In the genomic region with DNA sequence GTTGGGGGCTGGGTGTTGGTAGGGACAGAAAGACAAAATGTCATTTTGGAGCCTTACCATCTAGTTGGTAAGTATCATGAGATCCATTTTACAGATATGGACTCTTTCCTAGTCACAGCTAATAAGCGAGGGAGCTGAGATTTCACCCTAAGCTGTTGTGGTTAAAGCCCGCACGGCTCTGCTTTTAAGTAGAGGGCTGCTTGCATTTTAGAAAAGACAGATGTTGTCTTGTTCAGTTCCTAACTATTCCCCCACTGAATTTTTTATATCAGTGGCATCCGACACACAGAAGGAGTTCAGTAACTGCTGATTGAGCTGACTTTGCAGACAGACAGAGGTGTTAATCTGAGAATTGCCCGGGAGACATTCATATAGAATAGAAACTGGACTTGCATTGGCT, we compare ENCODE assay signal across 23 cellular contexts. TPM values are rescaled to one million over a fixed set of nuclear protein-coding genes. Genes with fewer than 3 reads are reported as not detected.
"Had no signal": no experiment of that assay in that cellular context is flagged by ENCODE, and none has a peak within 500 bp of the region (broad histone marks: within the 10 kb centered on the region; RNA-seq: fewer than 3 reads in every experiment).

No MANE protein-coding gene starts in this region.

- H3K27me3 ChIP-seq: body of pancreas, left lung, pancreas, thyroid gland had no signal

- H3K9me3 ChIP-seq: body of pancreas, left lung, pancreas, thyroid gland had no signal

- H3K36me3 Mint-ChIP-seq: immature natural killer cell; naive thymus-derived CD8-positive, alpha-beta T cell had no signal

- H3K27ac Mint-ChIP-seq: activated CD4-positive, alpha-beta T cell treated with anti-CD3 and anti-CD28 coated beads, Interleukin-2, amount 10 ng/mL, durations not matched to agents 7 days and 5 days; activated CD8-positive, alpha-beta T cell treated with anti-CD3 and anti-CD28 coated beads for 36 hours; activated naive CD8-positive, alpha-beta T cell treated with anti-CD3 and anti-CD28 coated beads, Interleukin-2, amount 50 U/mL, for 24 hours; activated T-helper 1 cell treated with anti-CD3 and anti-CD28 coated beads, Interleukin-12 subunit alpha, Interleukin-12 subunit beta, Interleukin-2, Interleukin-4 antibody, amounts not matched to agents 30 ng/mL and 10 ng/mL and 1 ng/mL, durations not matched to agents 14 hours and 24 hours and 36 hours; immature natural killer cell; stimulated activated naive CD8-positive, alpha-beta T cell treated with anti-CD3 and anti-CD28 coated beads, Interleukin-15, Interleukin-2, amounts not matched to agents 100 ng/mL and 50 ng/mL, for 24 hours had no signal

- H3K36me3 ChIP-seq: left lung, pancreas, thyroid gland had no signal

- DNase-seq: activated CD4-positive, alpha-beta T cell treated with anti-CD3 and anti-CD28 coated beads, Interleukin-2, amount 10 ng/mL, durations not matched to agents 7 days and 5 days; activated CD4-positive, CD25-positive, alpha-beta regulatory T cell treated with anti-CD3 and anti-CD28 coated beads, Interleukin-2, amount 50 U/mL, for 72 hours; activated CD8-positive, alpha-beta T cell treated with anti-CD3 and anti-CD28 coated beads for 36 hours; activated gamma-delta T cell; activated naive CD4-positive, alpha-beta T cell treated with anti-CD3 and anti-CD28 coated beads, Interleukin-2, amount 50 U/mL, for 16 hours; activated naive CD8-positive, alpha-beta T cell treated with anti-CD3 and anti-CD28 coated beads, Interleukin-2, amount 50 U/mL, for 24 hours; body of pancreas; effector CD4-positive, alpha-beta T cell; erythroblast; foreskin fibroblast; immature natural killer cell; left lung; naive thymus-derived CD8-positive, alpha-beta T cell; pancreas; right cardiac atrium; stimulated activated CD4-positive, alpha-beta T cell treated with anti-CD3 and anti-CD28 coated beads, Interleukin-1b, Interleukin-23, amount 100 ng/mL, for 48 hours; substantia nigra; thyroid gland had no signal

- H3K4me3 ChIP-seq: body of pancreas, left lung, lung, pancreas, thyroid gland had no signal

- H3K9me3 Mint-ChIP-seq: activated CD4-positive, alpha-beta T cell treated with anti-CD3 and anti-CD28 coated beads, Interleukin-2, amount 10 ng/mL, durations not matched to agents 7 days and 5 days; activated CD8-positive, alpha-beta T cell treated with anti-CD3 and anti-CD28 coated beads for 36 hours; activated naive CD8-positive, alpha-beta T cell treated with anti-CD3 and anti-CD28 coated beads, Interleukin-2, amount 50 U/mL, for 24 hours; activated T-helper 1 cell treated with anti-CD3 and anti-CD28 coated beads, Interleukin-12 subunit alpha, Interleukin-12 subunit beta, Interleukin-2, Interleukin-4 antibody, amounts not matched to agents 30 ng/mL and 10 ng/mL and 1 ng/mL, durations not matched to agents 14 hours and 24 hours and 36 hours; immature natural killer cell; naive thymus-derived CD8-positive, alpha-beta T cell; stimulated activated naive CD8-positive, alpha-beta T cell treated with anti-CD3 and anti-CD28 coated beads, Interleukin-15, Interleukin-2, amounts not matched to agents 100 ng/mL and 50 ng/mL, for 24 hours had no signal

- H3K27ac ChIP-seq: body of pancreas, left lung, pancreas, thyroid gland, VCaP had no signal

- ATAC-seq: activated CD8-positive, alpha-beta T cell treated with anti-CD3 and anti-CD28 coated beads for 36 hours; activated naive CD8-positive, alpha-beta T cell treated with anti-CD3 and anti-CD28 coated beads, Interleukin-2, amount 50 U/mL, for 24 hours; body of pancreas; left lung; naive thymus-derived CD8-positive, alpha-beta T cell; pancreas; right cardiac atrium had no signal

- H3K4me3 Mint-ChIP-seq: activated CD4-positive, alpha-beta T cell treated with anti-CD3 and anti-CD28 coated beads, Interleukin-2, amount 10 ng/mL, durations not matched to agents 7 days and 5 days; activated CD8-positive, alpha-beta T cell treated with anti-CD3 and anti-CD28 coated beads for 36 hours; activated naive CD8-positive, alpha-beta T cell treated with anti-CD3 and anti-CD28 coated beads, Interleukin-2, amount 50 U/mL, for 24 hours; activated T-helper 1 cell treated with anti-CD3 and anti-CD28 coated beads, Interleukin-12 subunit alpha, Interleukin-12 subunit beta, Interleukin-2, Interleukin-4 antibody, amounts not matched to agents 30 ng/mL and 10 ng/mL and 1 ng/mL, durations not matched to agents 14 hours and 24 hours and 36 hours; immature natural killer cell; naive thymus-derived CD8-positive, alpha-beta T cell; stimulated activated naive CD8-positive, alpha-beta T cell treated with anti-CD3 and anti-CD28 coated beads, Interleukin-15, Interleukin-2, amounts not matched to agents 100 ng/mL and 50 ng/mL, for 24 hours had no signal

RNA-seq across cellular contexts. Expression of a gene that starts 3.7 kb away (rescaled TPM):
- total RNA-seq: activated CD4-positive, alpha-beta T cell treated with anti-CD3 and anti-CD28 coated beads, Interleukin-2, amount 10 ng/mL, durations not matched to agents 7 days and 5 days; T-helper 2 cell treated with Interferon-gamma antibody and Interleukin-4, amounts not matched to agents 100 ng/mL and 5 ng/mL, for 36 hours had no signal
